In genomic region chr2:7115364-7115763, GRCh38 we compare ENCODE assay signal across 38 cellular contexts.
"Had no signal": no experiment of that assay in that cellular context is flagged by ENCODE, and none has a peak within 500 bp of the region (broad histone marks: within the 10 kb centered on the region; RNA-seq: fewer than 3 reads in every experiment).

No MANE protein-coding gene starts in this region.

- H3K36me3 ChIP-seq: adrenal gland, ascending aorta, brain microvascular endothelial cell, breast epithelium, cardiac muscle cell had no signal

- FAIRE-seq: astrocyte, bronchial epithelial cell had no signal

- H3K4me3 ChIP-seq: adrenal gland, ascending aorta, body of pancreas, breast epithelium, cardiac muscle cell had no signal

- H3K9me3 ChIP-seq: adrenal gland, ascending aorta, body of pancreas, breast epithelium had no signal

- H3K27ac ChIP-seq: adrenal gland, ascending aorta, body of pancreas, brain microvascular endothelial cell, breast epithelium, cardiac muscle cell had no signal

- H3K27me3 Mint-ChIP-seq: activated naive CD4-positive, alpha-beta T cell treated with anti-CD3 and anti-CD28 coated beads, Interleukin-2, amount 10 ng/mL, durations not matched to agents 7 days and 5 days; activated naive CD4-positive, alpha-beta T cell treated with anti-CD3 and anti-CD28 coated beads, Interleukin-2, amount 50 U/mL, for 24 hours; activated naive CD8-positive, alpha-beta T cell; activated naive CD8-positive, alpha-beta T cell treated with anti-CD3 and anti-CD28 coated beads, Interleukin-2, amount 50 U/mL, for 24 hours; activated T-cell treated with anti-CD3 and anti-CD28 coated beads, Interleukin-2, amount 50 U/mL, for 24 hours; activated T-helper 17 cell treated with anti-CD3 and anti-CD28 coated beads, Interleukin-2, amount 50 U/mL, for 72 hours; brain; central memory CD8-positive, alpha-beta T cell had no signal

- DNase-seq: activated effector memory CD4-positive, alpha-beta T cell treated with anti-CD3 and anti-CD28 coated beads, Interleukin-2, amount 50 U/mL, for 16 hours; activated effector memory CD4-positive, alpha-beta T cell treated with Interleukin-2 at 50 U/mL for 16 hours; activated gamma-delta T cell; activated gamma-delta T cell treated with Interleukin-2 at 50 U/mL for 16 hours; activated naive CD4-positive, alpha-beta T cell; activated naive CD4-positive, alpha-beta T cell treated with anti-CD3 and anti-CD28 coated beads for 36 hours; activated naive CD4-positive, alpha-beta T cell treated with anti-CD3 and anti-CD28 coated beads, Interleukin-2, amount 10 ng/mL, durations not matched to agents 7 days and 5 days; activated naive CD4-positive, alpha-beta T cell treated with anti-CD3 and anti-CD28 coated beads, Interleukin-2, amount 50 U/mL, for 16 hours; activated naive CD4-positive, alpha-beta T cell treated with Interleukin-2 at 50 U/mL for 16 hours; activated naive CD8-positive, alpha-beta T cell treated with anti-CD3 and anti-CD28 coated beads, Interleukin-2, amount 50 U/mL, for 24 hours; activated T-cell treated with anti-CD3 and anti-CD28 coated beads, Interleukin-2, amount 50 U/mL, for 1 hour; activated T-cell treated with anti-CD3 and anti-CD28 coated beads, Interleukin-2, amount 50 U/mL, for 24 hours; activated T-cell treated with anti-CD3 and anti-CD28 coated beads, Interleukin-2, amount 50 U/mL, for 4 hours; activated T-cell treated with anti-CD3 and anti-CD28 coated beads, Interleukin-2, amount 50 U/mL, for 48 hours; activated T-cell treated with anti-CD3 and anti-CD28 coated beads, Interleukin-2, amount 50 U/mL, for 72 hours; adrenal gland; amniotic stem cell; amygdala; anterior cingulate cortex; aorta; body of pancreas; brain microvascular endothelial cell; caudate nucleus; central memory CD4-positive, alpha-beta T cell; cerebellar nuclear complex had no signal

- H3K27me3 ChIP-seq: adrenal gland, ascending aorta, body of pancreas, brain microvascular endothelial cell, breast epithelium, cardiac muscle cell had no signal

- H3K27ac Mint-ChIP-seq: activated naive CD4-positive, alpha-beta T cell treated with anti-CD3 and anti-CD28 coated beads for 36 hours; activated naive CD4-positive, alpha-beta T cell treated with anti-CD3 and anti-CD28 coated beads, Interleukin-2, amount 10 ng/mL, durations not matched to agents 7 days and 5 days; activated naive CD4-positive, alpha-beta T cell treated with anti-CD3 and anti-CD28 coated beads, Interleukin-2, amount 50 U/mL, for 24 hours; activated naive CD8-positive, alpha-beta T cell; activated naive CD8-positive, alpha-beta T cell treated with anti-CD3 and anti-CD28 coated beads, Interleukin-2, amount 50 U/mL, for 24 hours; activated T-cell treated with anti-CD3 and anti-CD28 coated beads, Interleukin-2, amount 50 U/mL, for 24 hours; activated T-cell treated with anti-CD3 and anti-CD28 coated beads, Interleukin-2, amount 50 U/mL, for 72 hours; activated T-helper 1 cell treated with anti-CD3 and anti-CD28 coated beads, Interleukin-12 subunit alpha, Interleukin-12 subunit beta, Interleukin-2, Interleukin-4 antibody, amounts not matched to agents 30 ng/mL and 10 ng/mL and 1 ng/mL, durations not matched to agents 14 hours and 24 hours and 36 hours; activated T-helper 17 cell treated with anti-CD3 and anti-CD28 coated beads, Interleukin-2, amount 50 U/mL, for 72 hours; activated T-helper 2 cell treated with anti-CD3 and anti-CD28 coated beads, Interferon-gamma antibody, Interleukin-2, Interleukin-4, amounts not matched to agents 10 μg/mL and 5 μg/mL and 100 μg/mL, durations not matched to agents 14 hours and 24 hours and 36 hours had no signal

- H3K4me1 ChIP-seq: body of pancreas, breast epithelium had no signal

- H3K4me1 Mint-ChIP-seq: activated naive CD4-positive, alpha-beta T cell treated with anti-CD3 and anti-CD28 coated beads, Interleukin-2, amount 10 ng/mL, durations not matched to agents 7 days and 5 days; activated naive CD4-positive, alpha-beta T cell treated with anti-CD3 and anti-CD28 coated beads, Interleukin-2, amount 50 U/mL, for 24 hours; activated naive CD8-positive, alpha-beta T cell treated with anti-CD3 and anti-CD28 coated beads, Interleukin-2, amount 50 U/mL, for 24 hours; central memory CD8-positive, alpha-beta T cell had no signal

- ATAC-seq: activated naive CD4-positive, alpha-beta T cell treated with anti-CD3 and anti-CD28 coated beads, Interleukin-2, amount 50 U/mL, for 72 hours; activated naive CD8-positive, alpha-beta T cell treated with anti-CD3 and anti-CD28 coated beads, Interleukin-2, amount 50 U/mL, for 24 hours; activated T-cell treated with anti-CD3 and anti-CD28 coated beads, Interleukin-2, amount 50 U/mL, for 4 hours; activated T-cell treated with anti-CD3 and anti-CD28 coated beads, Interleukin-2, amount 50 U/mL, for 72 hours; activated T-helper 17 cell treated with anti-CD3 and anti-CD28 coated beads, Interleukin-2, amount 50 U/mL, for 72 hours; body of pancreas had no signal

- H3K4me3 Mint-ChIP-seq: activated naive CD4-positive, alpha-beta T cell treated with anti-CD3 and anti-CD28 coated beads for 36 hours; activated naive CD4-positive, alpha-beta T cell treated with anti-CD3 and anti-CD28 coated beads, Interleukin-2, amount 10 ng/mL, durations not matched to agents 7 days and 5 days; activated naive CD4-positive, alpha-beta T cell treated with anti-CD3 and anti-CD28 coated beads, Interleukin-2, amount 50 U/mL, for 24 hours; activated naive CD8-positive, alpha-beta T cell; activated naive CD8-positive, alpha-beta T cell treated with anti-CD3 and anti-CD28 coated beads, Interleukin-2, amount 50 U/mL, for 24 hours; activated T-cell treated with anti-CD3 and anti-CD28 coated beads, Interleukin-2, amount 50 U/mL, for 24 hours; activated T-cell treated with anti-CD3 and anti-CD28 coated beads, Interleukin-2, amount 50 U/mL, for 4 hours; activated T-cell treated with anti-CD3 and anti-CD28 coated beads, Interleukin-2, amount 50 U/mL, for 72 hours; activated T-helper 1 cell treated with anti-CD3 and anti-CD28 coated beads, Interleukin-12 subunit alpha, Interleukin-12 subunit beta, Interleukin-2, Interleukin-4 antibody, amounts not matched to agents 30 ng/mL and 10 ng/mL and 1 ng/mL, durations not matched to agents 14 hours and 24 hours and 36 hours; activated T-helper 17 cell treated with anti-CD3 and anti-CD28 coated beads, Interleukin-2, amount 50 U/mL, for 72 hours; central memory CD8-positive, alpha-beta T cell had no signal
